ENCODE assay signal across 16 cellular contexts in genomic region chr9:135948873-135949665, GRCh38. TPM values are rescaled to one million over a fixed set of nuclear protein-coding genes. Genes with fewer than 3 reads are reported as not detected.
A peak's percentile ranks its signal among the peaks of the same experiment; 100 is the strongest.
DNase-seq lines count a peak whose midpoint lies in the region; ATAC-seq and TF ChIP-seq lines count a peak whose summit lies in the region.
"Had no signal": no experiment of that assay in that cellular context is flagged by ENCODE, and none has a peak within 500 bp of the region (broad histone marks: within the 10 kb centered on the region; RNA-seq: fewer than 3 reads in every experiment).

No MANE protein-coding gene starts in this region.

- H3K27ac Mint-ChIP-seq in brain (peak overlapping the region in 4 of 5 experiments; percentile 8 to 80 (median 32)), mesothelial cell of epicardium (peak overlapping the region; percentile 89)
- H3K27ac Mint-ChIP-seq: activated naive CD4-positive, alpha-beta T cell treated with anti-CD3 and anti-CD28 coated beads for 36 hours had no signal

- TF ChIP-seq EP300 in upper lobe of left lung (IDR thresholded peaks at IDR 0.05): no peak

- H3K4me2 ChIP-seq in smooth muscle cell: peak overlapping the region; percentile 6

- no peak for TF ChIP-seq POLR2A in upper lobe of left lung (IDR thresholded peaks at IDR 0.05)

- peaks cover 2% of the 10 kb centered on the region for H4K20me1 ChIP-seq in smooth muscle cell (ENCODE audit: low read depth)

- H3K4me1 ChIP-seq in smooth muscle cell (ENCODE audit: low read depth) (peaks cover 9% of the 10 kb centered on the region), upper lobe of left lung (no peaks in the 10 kb centered on the region)

- no peaks in the 10 kb centered on the region for H3F3A ChIP-seq in smooth muscle cell (ENCODE audit: low read depth)

- no peaks in the 10 kb centered on the region for H3K9me3 Mint-ChIP-seq in brain
- H3K9me3 Mint-ChIP-seq in mesothelial cell of epicardium: no peaks in the 10 kb centered on the region
- H3K9me3 Mint-ChIP-seq: activated naive CD4-positive, alpha-beta T cell treated with anti-CD3 and anti-CD28 coated beads for 36 hours had no signal

- no peaks in the 10 kb centered on the region for H3K79me2 ChIP-seq in smooth muscle cell (ENCODE audit: low read depth)

- peaks cover 23% of the 10 kb centered on the region for H3K4me1 Mint-ChIP-seq in brain
- peaks cover 30% of the 10 kb centered on the region for H3K4me1 Mint-ChIP-seq in mesothelial cell of epicardium

- DNase-seq in OCI-M1 (lab: John Stamatoyannopoulos, UW) (peak; percentile 22), mesothelial cell of epicardium (ENCODE audit: low spot score in 2 of 2, unreplicated experiment in 2 of 2) (no peak), smooth muscle cell (lab: John Stamatoyannopoulos, UW; ENCODE audit: unreplicated experiment) (no peak), upper lobe of left lung (no peak)
- DNase-seq: activated CD4-positive, alpha-beta T cell treated with anti-CD3 and anti-CD28 coated beads, Interleukin-2, amount 50 U/mL, for 48 hours; activated naive CD4-positive, alpha-beta T cell treated with anti-CD3 and anti-CD28 coated beads for 36 hours; activated T-cell treated with anti-CD3 and anti-CD28 coated beads, Interleukin-2, amount 50 U/mL, for 1 hour; aorta; GM23248; naive thymus-derived CD4-positive, alpha-beta T cell; NCI-H1105; SIG-M5; T-helper 2 cell had no signal

- H3K4me3 ChIP-seq in smooth muscle cell: no peak overlapping the region
- H3K4me3 ChIP-seq in upper lobe of left lung: no peak overlapping the region
- H3K4me3 ChIP-seq: GM23248 had no signal

- peak overlapping the region; percentile 80 for H3K27ac ChIP-seq in smooth muscle cell (ENCODE audit: low read depth)
- H3K27ac ChIP-seq in upper lobe of left lung: no peak overlapping the region
- H3K27ac ChIP-seq: GM23248 had no signal

- TF ChIP-seq CTCF in brain (conservative IDR thresholded peaks at IDR 0.05) (no peak), mesothelial cell of epicardium (IDR thresholded peaks at IDR 0.05; ENCODE audit: unreplicated experiment) (no peak), smooth muscle cell (IDR thresholded peaks at IDR 0.05; ENCODE audit: borderline replicate concordance, insufficient read depth, poor library complexity, severe bottlenecking) (no peak), upper lobe of left lung (IDR thresholded peaks at IDR 0.05) (no peak)

- H3K27me3 Mint-ChIP-seq in brain (no peaks in the 10 kb centered on the region), mesothelial cell of epicardium (ENCODE audit: low read depth) (no peaks in the 10 kb centered on the region)
- H3K27me3 Mint-ChIP-seq: naive thymus-derived CD4-positive, alpha-beta T cell had no signal

- WGBS in smooth muscle cell (ENCODE audit: low lambda C conversion rate): 61% methylated on average over 14 of the region's 14 CpGs
- WGBS in upper lobe of left lung, 2 donors: 92 to 93% methylated on average over 14 of the region's 14 CpGs

- H3K27me3 ChIP-seq in smooth muscle cell (ENCODE audit: low read depth) (no peaks in the 10 kb centered on the region), upper lobe of left lung (no peaks in the 10 kb centered on the region)

- ATAC-seq in HG03439 (IDR thresholded peaks at IDR 0.05; ENCODE audit: unreplicated experiment): no peak
- no peak for ATAC-seq in HG03045 (IDR thresholded peaks at IDR 0.05; ENCODE audit: unreplicated experiment)
- no peak for ATAC-seq in upper lobe of left lung (ENCODE audit: low FRiP score in 2 of 2)
- ATAC-seq: naive thymus-derived CD4-positive, alpha-beta T cell had no signal

- peaks cover 59% of the 10 kb centered on the region for H3K36me3 Mint-ChIP-seq in brain
- H3K36me3 Mint-ChIP-seq in mesothelial cell of epicardium: peaks cover 32% of the 10 kb centered on the region

- no peak overlapping the region for H3K9ac ChIP-seq in smooth muscle cell (ENCODE audit: low read depth)
- H3K9ac ChIP-seq: GM23248 had no signal

- H2AFZ ChIP-seq in smooth muscle cell (ENCODE audit: low read depth): no peak overlapping the region
- H2AFZ ChIP-seq: GM23248 had no signal

- no peak overlapping the region for H3K4me3 Mint-ChIP-seq in brain
- no peak overlapping the region for H3K4me3 Mint-ChIP-seq in mesothelial cell of epicardium
- H3K4me3 Mint-ChIP-seq: activated naive CD4-positive, alpha-beta T cell treated with anti-CD3 and anti-CD28 coated beads for 36 hours; naive thymus-derived CD4-positive, alpha-beta T cell had no signal

- H3K36me3 ChIP-seq in smooth muscle cell (ENCODE audit: low read depth) (no peaks in the 10 kb centered on the region), upper lobe of left lung (peaks cover 15 to 89% (median 72%) of the 10 kb centered on the region in 4 donors)

- H3K9me3 ChIP-seq in smooth muscle cell (replicated peaks; ENCODE audit: low read depth): no peaks in the 10 kb centered on the region
- H3K9me3 ChIP-seq in upper lobe of left lung: no peaks in the 10 kb centered on the region

RNA-seq across cellular contexts. Expression of gene UBAC1, which starts 12.1 kb away (rescaled TPM):
- 80.4 TPM for polyA plus RNA-seq in brain (ENCODE audit: insufficient read depth, low read depth, low replicate concordance)
- 31.7 to 33.8 TPM (median 32.0 TPM) in 3 replicates for total RNA-seq in mesothelial cell of epicardium
- 34.3 and 35.3 TPM in 2 replicates for total RNA-seq in smooth muscle cell
- 43.5 and 50.4 TPM in 2 replicates for polyA plus RNA-seq in smooth muscle cell
- total RNA-seq in upper lobe of left lung: 10 to 100 TPM; 38.0 to 72.3 (median 49.3) TPM

RNA-seq across cellular contexts. Expression of gene CAMSAP1, which starts 41.7 kb away (rescaled TPM):
- polyA plus RNA-seq in brain (ENCODE audit: insufficient read depth, low read depth, low replicate concordance) (44.7 TPM), smooth muscle cell (5.3 and 5.4 TPM in 2 replicates)
- total RNA-seq in mesothelial cell of epicardium (62.4 to 64.4 TPM (median 63.3 TPM) in 3 replicates), smooth muscle cell (15.1 and 17.8 TPM in 2 replicates), upper lobe of left lung (10 to 100 TPM; 29.9 to 39.7 (median 34.1) TPM)
